ENCODE assay signal across 8 cellular contexts in genomic region chr5:11414732-11415131, GRCh38.
DNase-seq lines count a peak whose midpoint lies in the region; ATAC-seq, FAIRE-seq and TF ChIP-seq lines count a peak whose summit lies in the region.
"Not testable (repeated sequence)": the region's sequence is repeated elsewhere in the genome, so short reads cannot be mapped to it uniquely, and the experiment has no call there.

No MANE protein-coding gene starts in this region.

- ATAC-seq in WTC11, K562: not testable (repeated sequence)

- CTCF ChIA-PET in HEK293 (lab: Yijun Ruan, JAX); WTC11 (lab: Charles Lee); K562 (lab: Yijun Ruan, JAX; ENCODE audit: low intra/inter-chr PET ratio); H1 (lab: Charles Lee; ENCODE audit: partially characterized antibody): not testable (repeated sequence)

- H3K27me3 ChIP-seq in astrocyte (ENCODE audit: insufficient read depth, low read length); K562 (ENCODE audit: control insufficient read depth in 2 of 2, insufficient read depth in 2 of 2, low read length in 2 of 2); H1 (replicated peaks in 1 of 4; ENCODE audit: control insufficient read depth in 3 of 4, extremely low read depth in 1 of 4, insufficient read depth in 3 of 4, low read length in 3 of 4): not testable (repeated sequence)

- H3K23ac ChIP-seq in H1 (ENCODE audit: insufficient read length): not testable (repeated sequence)

- H2AK5ac ChIP-seq in H1 (ENCODE audit: low read depth, low read length): not testable (repeated sequence)

- not testable (repeated sequence) for H3K27ac Mint-ChIP-seq in WTC11
- H3K27ac Mint-ChIP-seq in astrocyte (ENCODE audit: unreplicated experiment): peak overlapping the region; percentile 18

- not testable (repeated sequence) for H4K91ac ChIP-seq in H1 (replicated peaks; ENCODE audit: insufficient read length, low read length)

- TF ChIP-seq EP300 in K562 (IDR thresholded peaks at IDR 0.05; ENCODE audit: low read length); H1 (IDR thresholded peaks at IDR 0.05; ENCODE audit: borderline replicate concordance in 1 of 2, low read depth in 2 of 2, low read length in 2 of 2): not testable (repeated sequence)

- H3K18ac ChIP-seq in H1 (ENCODE audit: extremely low read depth, low read length): not testable (repeated sequence)

- H4K8ac ChIP-seq in H1 (ENCODE audit: extremely low read depth, insufficient read depth, low read length): not testable (repeated sequence)

- not testable (repeated sequence) for TF ChIP-seq CTCF in HEK293 (tag by site-specific recombination; IDR thresholded peaks at IDR 0.05); WTC11 (IDR thresholded peaks at IDR 0.05); astrocyte (IDR thresholded peaks at IDR 0.05; ENCODE audit: insufficient read depth, low read depth, low read length); K562 (IDR thresholded peaks at IDR 0.05 in 2 of 3, conservative IDR thresholded peaks at IDR 0.05 in 1 of 3; ENCODE audit: insufficient read depth in 2 of 3, low read depth in 1 of 3, low read length in 3 of 3); H1 (IDR thresholded peaks at IDR 0.05; ENCODE audit: control extremely low read depth in 1 of 3, insufficient read depth in 1 of 3, low read depth in 1 of 3, low read length in 3 of 3)

- H3K9me3 Mint-ChIP-seq in WTC11: peaks cover 30% of the 10 kb centered on the region
- H3K9me3 Mint-ChIP-seq in astrocyte (ENCODE audit: unreplicated experiment): not testable (repeated sequence)

- H3K4me3 ChIP-seq in HEK293 (ENCODE audit: low read depth, low read length); astrocyte (ENCODE audit: insufficient read depth, low read depth, low read length); K562; H1 (ENCODE audit: extremely low read depth in 1 of 4, insufficient read depth in 2 of 4, low read depth in 3 of 4, low read length in 4 of 4): not testable (repeated sequence)

- H3K56ac ChIP-seq in H1 (replicated peaks; ENCODE audit: insufficient read length, low read depth, low read length): not testable (repeated sequence)

- POLR2A ChIA-PET in HEK293 (lab: Yijun Ruan, JAX); WTC11 (lab: Charles Lee); K562 (lab: Yijun Ruan, JAX); H1 (lab: Charles Lee; ENCODE audit: partially characterized antibody): not testable (repeated sequence)

- not testable (repeated sequence) for H3K9ac ChIP-seq in astrocyte (ENCODE audit: low read length); K562 (ENCODE audit: insufficient read depth in 1 of 2, low read depth in 2 of 2, low read length in 2 of 2); H1 (replicated peaks in 1 of 4; ENCODE audit: extremely low read depth in 1 of 4, low read depth in 3 of 4, low read length in 3 of 4)

- H4K5ac ChIP-seq in H1 (ENCODE audit: insufficient read length, low read depth, low read length): not testable (repeated sequence)

- not testable (repeated sequence) for H3K4ac ChIP-seq in H1 (replicated peaks; ENCODE audit: insufficient read length, low read depth, low read length)

- not testable (repeated sequence) for H3K36me3 ChIP-seq in HEK293 (ENCODE audit: control insufficient read depth in 2 of 2, insufficient read depth in 1 of 2, low read length in 2 of 2); astrocyte (ENCODE audit: insufficient read depth, low read length); K562 (ENCODE audit: control insufficient read depth, insufficient read depth, low read length); H1 (ENCODE audit: control insufficient read depth in 2 of 4, insufficient read depth in 4 of 4, low read length in 3 of 4)

- not testable (repeated sequence) for H2BK15ac ChIP-seq in H1 (ENCODE audit: low read length)

- not testable (repeated sequence) for H2BK5ac ChIP-seq in H1 (ENCODE audit: low read depth, low read length)

- DNase-seq in HTR-8/SVneo (ENCODE audit: insufficient read length, low spot score); WTC11 (ENCODE audit: low spot score); astrocyte (ENCODE audit: low read depth); K562 (ENCODE audit: extremely low read depth in 1 of 4, low spot score in 3 of 4); caudate nucleus (lab: John Stamatoyannopoulos, UW); H1 (ENCODE audit: low read depth in 1 of 2, low spot score in 2 of 2): not testable (repeated sequence)

- BruUV-seq in K562 (replicated peaks; lab: Mats Ljungman, UMichigan): not testable (repeated sequence)

- not testable (repeated sequence) for H3K36me3 Mint-ChIP-seq in WTC11; astrocyte (ENCODE audit: low read depth, unreplicated experiment)

- in situ Hi-C loops in K562 (cut with MboI): not testable (repeated sequence)

- H3K4me2 ChIP-seq in astrocyte (ENCODE audit: low read length); K562 (ENCODE audit: insufficient read depth, low read length); H1 (ENCODE audit: insufficient read depth in 1 of 2, low read depth in 2 of 2, low read length in 2 of 2): not testable (repeated sequence)

- H2BK20ac ChIP-seq in H1 (ENCODE audit: low read length): not testable (repeated sequence)

- H3K4me1 Mint-ChIP-seq in WTC11; astrocyte (ENCODE audit: low read depth, unreplicated experiment): not testable (repeated sequence)

- not testable (repeated sequence) for H2BK120ac ChIP-seq in H1 (replicated peaks; ENCODE audit: low read depth, low read length)

- not testable (repeated sequence) for H3K27me3 Mint-ChIP-seq in WTC11 (ENCODE audit: low read depth); astrocyte (ENCODE audit: low read depth, unreplicated experiment)

- H4K20me1 ChIP-seq in astrocyte (ENCODE audit: insufficient read depth, low read length); K562 (replicated peaks; ENCODE audit: control insufficient read depth, insufficient read depth, low read length); H1 (replicated peaks in 1 of 2; ENCODE audit: control insufficient read depth in 1 of 2, insufficient read depth in 2 of 2, low read length in 2 of 2): not testable (repeated sequence)

- not testable (repeated sequence) for H3K9me1 ChIP-seq in K562 (ENCODE audit: control insufficient read depth, insufficient read depth, low read length)

- H3K4me1 ChIP-seq in HEK293 (ENCODE audit: control insufficient read depth, insufficient read depth, low read length); astrocyte (ENCODE audit: insufficient read depth, low read length); K562 (replicated peaks in 1 of 2; ENCODE audit: control insufficient read depth in 2 of 2, insufficient read depth in 2 of 2, low read length in 2 of 2); H1 (replicated peaks in 1 of 4; ENCODE audit: control insufficient read depth in 3 of 4, insufficient read depth in 4 of 4, low read length in 3 of 4): not testable (repeated sequence)

- TF ChIP-seq RAD21 in K562 (CRISPR knock-in tag; conservative IDR thresholded peaks at IDR 0.05 in 1 of 2, IDR thresholded peaks at IDR 0.05 in 1 of 2); H1 (IDR thresholded peaks at IDR 0.05 in 1 of 2, conservative IDR thresholded peaks at IDR 0.05 in 1 of 2; ENCODE audit: low read depth in 2 of 2, low read length in 2 of 2): not testable (repeated sequence)

- whole genome bisulfite sequencing in K562 (ENCODE audit: insufficient coverage, low coverage, missing lambda C conversion rate): 0% methylated on average over 1 of the region's 1 CpG
- WGBS in H1 (ENCODE audit: extremely low coverage in 1 of 2, insufficient coverage in 1 of 2, insufficient read length in 1 of 2, insufficient replicate concordance in 2 of 2, low coverage in 1 of 2, low lambda C conversion rate in 2 of 2, missing lambda C conversion rate in 1 of 2), 2 experiments: 94% methylated on average over 1 of the region's 1 CpG; no CpG with 5 or more reads in 1 of the 2 experiments

- H2AFZ ChIP-seq in astrocyte (ENCODE audit: low read depth, low read length); K562 (ENCODE audit: low read depth, low read length); H1 (ENCODE audit: low read length): not testable (repeated sequence)

- not testable (repeated sequence) for H3K79me1 ChIP-seq in H1 (ENCODE audit: low read depth, low read length)

- not testable (repeated sequence) for H3K79me2 ChIP-seq in astrocyte (ENCODE audit: insufficient read depth, low read length); K562 (ENCODE audit: control insufficient read depth, insufficient read depth, low read length); H1 (ENCODE audit: control insufficient read depth in 1 of 2, insufficient read depth in 2 of 2, low read length in 2 of 2)

- intact Hi-C loops in K562 (cut with micrococcal nuclease): not testable (repeated sequence)

- H3K9me3 ChIP-seq in HEK293 (ENCODE audit: control insufficient read depth, insufficient read depth, low read depth, low read length); astrocyte (ENCODE audit: insufficient read depth, low read depth, low read length); K562 (replicated peaks; ENCODE audit: control insufficient read depth, insufficient read depth, low read depth, low read length); H1 (ENCODE audit: insufficient read depth in 2 of 2, low read depth in 1 of 2, low read length in 1 of 2): not testable (repeated sequence)

- not testable (repeated sequence) for H3K4me3 Mint-ChIP-seq in WTC11; astrocyte (ENCODE audit: unreplicated experiment)

- not testable (repeated sequence) for H3K14ac ChIP-seq in H1 (ENCODE audit: insufficient read length)

- peak; percentile 9 for FAIRE-seq in HTR-8/SVneo (lab: Jason Lieb, UNC)
- not testable (repeated sequence) for FAIRE-seq in astrocyte (lab: Jason Lieb, UNC); K562 (lab: Jason Lieb, UNC); H1 (lab: Jason Lieb, UNC)

- not testable (repeated sequence) for H3K27ac ChIP-seq in HEK293 (ENCODE audit: extremely low read depth, low read depth, low read length); astrocyte (ENCODE audit: low read depth, low read length); K562 (ENCODE audit: extremely low read depth, low read depth, low read length); H1 (ENCODE audit: low read depth, low read length)
- H3K27ac ChIP-seq in caudate nucleus (ENCODE audit: low read depth, low read length) (peak overlapping the region; percentile 86), cingulate gyrus (ENCODE audit: low read depth, low read length) (peak overlapping the region; percentile 29)

- not testable (repeated sequence) for H3K23me2 ChIP-seq in H1 (ENCODE audit: low read depth, low read length)

- not testable (repeated sequence) for H2BK12ac ChIP-seq in H1 (ENCODE audit: low read depth, low read length)

- not testable (repeated sequence) for TF ChIP-seq POLR2A in K562 (conservative IDR thresholded peaks at IDR 0.05); H1 (IDR thresholded peaks at IDR 0.05; ENCODE audit: control extremely low read depth in 1 of 2, low read depth in 2 of 2, low read length in 2 of 2)
